In genomic region chr10:133035952-133036351, GRCh38 we compare ENCODE assay signal across 30 cellular contexts. TPM values are rescaled to one million over a fixed set of nuclear protein-coding genes. Genes with fewer than 3 reads are reported as not detected.
"Had no signal": no experiment of that assay in that cellular context is flagged by ENCODE, and none has a peak within 500 bp of the region (broad histone marks: within the 10 kb centered on the region; RNA-seq: fewer than 3 reads in every experiment).

No MANE protein-coding gene starts in this region.

- H3K36me3 ChIP-seq: stomach, suprapubic skin, thoracic aorta, thyroid gland, tibial artery, tibial nerve, transverse colon, upper lobe of left lung, upper lobe of right lung, uterus, vagina had no signal

- H3K36me3 Mint-ChIP-seq: stimulated activated effector memory CD8-positive, alpha-beta T cell treated with anti-CD3 and anti-CD28 coated beads, Interleukin-12 subunit alpha, Interleukin-12 subunit beta, amount 100 ng/mL, for 72 hours; stimulated activated memory B cell treated with anti-CD40 and anti-IgM and Interleukin-4, amounts not matched to agents 10 μg/mL and 1 μg/mL and 100 μg/mL, for 72 hours; stimulated activated naive B cell treated with anti-CD40 and anti-IgM and Interleukin-4, amounts not matched to agents 10 μg/mL and 1 μg/mL and 100 μg/mL, for 72 hours; type B pancreatic cell had no signal

- FAIRE-seq: urothelium cell line had no signal

- H3K4me3 ChIP-seq: stomach, suprapubic skin, testis, thoracic aorta, thyroid gland, tibial artery, tibial nerve, transverse colon, upper lobe of left lung, upper lobe of right lung, uterus, vagina had no signal

- H3K27ac Mint-ChIP-seq: stimulated activated effector memory CD8-positive, alpha-beta T cell treated with anti-CD3 and anti-CD28 coated beads, Interleukin-12 subunit alpha, Interleukin-12 subunit beta, amount 100 ng/mL, for 72 hours; stimulated activated memory B cell treated with anti-CD40 and anti-IgM and Interleukin-4, amounts not matched to agents 10 μg/mL and 1 μg/mL and 100 μg/mL, for 72 hours; stimulated activated naive B cell treated with anti-CD40 and anti-IgM and Interleukin-4, amounts not matched to agents 10 μg/mL and 1 μg/mL and 100 μg/mL, for 72 hours; stimulated activated naive CD8-positive, alpha-beta T cell treated with anti-CD3 and anti-CD28 coated beads, Interleukin-15, amount 100 ng/mL, for 72 hours; stimulated activated naive CD8-positive, alpha-beta T cell treated with anti-CD3 and anti-CD28 coated beads, Interleukin-15, Interleukin-2, amounts not matched to agents 100 ng/mL and 50 ng/mL, for 24 hours; type B pancreatic cell had no signal

- H3K27me3 Mint-ChIP-seq: stimulated activated naive CD8-positive, alpha-beta T cell treated with anti-CD3 and anti-CD28 coated beads, Interleukin-15, Interleukin-2, amounts not matched to agents 100 ng/mL and 50 ng/mL, for 24 hours had no signal

- ATAC-seq: stimulated activated effector memory CD8-positive, alpha-beta T cell treated with anti-CD3 and anti-CD28 coated beads, Interleukin-12 subunit alpha, Interleukin-12 subunit beta, amount 100 ng/mL, for 72 hours; stimulated activated memory B cell treated with anti-CD40 and anti-IgM and Interleukin-4, amounts not matched to agents 10 μg/mL and 1 μg/mL and 100 μg/mL, for 72 hours; stimulated activated naive B cell treated with anti-CD40 and anti-IgM and Interleukin-4, amounts not matched to agents 10 μg/mL and 1 μg/mL and 100 μg/mL, for 72 hours; stimulated activated naive CD8-positive, alpha-beta T cell treated with anti-CD3 and anti-CD28 coated beads, Interleukin-15, amount 100 ng/mL, for 72 hours; stimulated activated naive CD8-positive, alpha-beta T cell treated with anti-CD3 and anti-CD28 coated beads, Interleukin-15, Interleukin-2, amounts not matched to agents 100 U/mL and 50 U/mL, for 24 hours; upper lobe of right lung had no signal

- H3K27me3 ChIP-seq: testis, thyroid gland, uterus, vagina had no signal

- H3K9me3 ChIP-seq: stomach, suprapubic skin, testis, thoracic aorta, thyroid gland, tibial artery, tibial nerve, transverse colon, upper lobe of left lung, upper lobe of right lung, uterus, vagina had no signal

- H3K4me1 Mint-ChIP-seq: stimulated activated effector memory CD8-positive, alpha-beta T cell treated with anti-CD3 and anti-CD28 coated beads, Interleukin-12 subunit alpha, Interleukin-12 subunit beta, amount 100 ng/mL, for 72 hours; stimulated activated memory B cell treated with anti-CD40 and anti-IgM and Interleukin-4, amounts not matched to agents 10 μg/mL and 1 μg/mL and 100 μg/mL, for 72 hours; stimulated activated naive B cell treated with anti-CD40 and anti-IgM and Interleukin-4, amounts not matched to agents 10 μg/mL and 1 μg/mL and 100 μg/mL, for 72 hours; stimulated activated naive CD8-positive, alpha-beta T cell treated with anti-CD3 and anti-CD28 coated beads, Interleukin-15, amount 100 ng/mL, for 72 hours had no signal

- DNase-seq: stimulated activated CD4-positive, alpha-beta T cell treated with anti-CD3 and anti-CD28 coated beads, Interleukin-2, amount 100 ng/mL, for 48 hours; stimulated activated CD4-positive, alpha-beta T cell treated with anti-CD3 and anti-CD28 coated beads, Interleukin-4, amount 100 ng/mL, for 1 hour; stimulated activated CD4-positive, alpha-beta T cell treated with anti-CD3 and anti-CD28 coated beads, Interleukin-4, amount 100 ng/mL, for 24 hours; stimulated activated CD4-positive, alpha-beta T cell treated with anti-CD3 and anti-CD28 coated beads, Interleukin-4, amount 100 ng/mL, for 4 hours; stimulated activated CD8-positive, alpha-beta memory T cell treated with anti-CD3 and anti-CD28 coated beads, Interleukin-4, amount 100 ng/mL, for 48 hours; stimulated activated naive B cell treated with anti-CD40 and anti-IgM and Interleukin-4, amounts not matched to agents 10 μg/mL and 1 μg/mL and 100 μg/mL, for 72 hours; stimulated activated naive CD4-positive, alpha-beta T cell; stimulated activated naive CD4-positive, alpha-beta T cell treated with Interleukin-2 at 50 U/mL for 16 hours; stimulated activated naive CD8-positive, alpha-beta T cell treated with anti-CD3 and anti-CD28 coated beads, Interleukin-15, amount 100 ng/mL, for 72 hours; stimulated activated naive CD8-positive, alpha-beta T cell treated with anti-CD3 and anti-CD28 coated beads, Interleukin-15, Interleukin-2, amounts not matched to agents 100 U/mL and 50 U/mL, for 24 hours; stomach; substantia nigra; testis; thyroid gland; tibial artery; transverse colon; trophoblast cell; upper lobe of right lung; uterus had no signal

- H3K4me1 ChIP-seq: stomach, suprapubic skin, testis, thyroid gland, tibial artery, tibial nerve, transverse colon, upper lobe of left lung, upper lobe of right lung, uterus, vagina had no signal

- H3K4me3 Mint-ChIP-seq: stimulated activated effector memory CD8-positive, alpha-beta T cell treated with anti-CD3 and anti-CD28 coated beads, Interleukin-12 subunit alpha, Interleukin-12 subunit beta, amount 100 ng/mL, for 72 hours; stimulated activated memory B cell treated with anti-CD40 and anti-IgM and Interleukin-4, amounts not matched to agents 10 μg/mL and 1 μg/mL and 100 μg/mL, for 72 hours; stimulated activated naive B cell treated with anti-CD40 and anti-IgM and Interleukin-4, amounts not matched to agents 10 μg/mL and 1 μg/mL and 100 μg/mL, for 72 hours; stimulated activated naive CD8-positive, alpha-beta T cell treated with anti-CD3 and anti-CD28 coated beads, Interleukin-15, amount 100 ng/mL, for 72 hours; stimulated activated naive CD8-positive, alpha-beta T cell treated with anti-CD3 and anti-CD28 coated beads, Interleukin-15, Interleukin-2, amounts not matched to agents 100 ng/mL and 50 ng/mL, for 24 hours; type B pancreatic cell had no signal

- H3K9me3 Mint-ChIP-seq: stimulated activated effector memory CD8-positive, alpha-beta T cell treated with anti-CD3 and anti-CD28 coated beads, Interleukin-12 subunit alpha, Interleukin-12 subunit beta, amount 100 ng/mL, for 72 hours; stimulated activated memory B cell treated with anti-CD40 and anti-IgM and Interleukin-4, amounts not matched to agents 10 μg/mL and 1 μg/mL and 100 μg/mL, for 72 hours; stimulated activated naive CD8-positive, alpha-beta T cell treated with anti-CD3 and anti-CD28 coated beads, Interleukin-15, amount 100 ng/mL, for 72 hours; stimulated activated naive CD8-positive, alpha-beta T cell treated with anti-CD3 and anti-CD28 coated beads, Interleukin-15, Interleukin-2, amounts not matched to agents 100 ng/mL and 50 ng/mL, for 24 hours; type B pancreatic cell had no signal

- H3K27ac ChIP-seq: stomach, suprapubic skin, testis, thoracic aorta, thyroid gland, tibial artery, tibial nerve, transverse colon, upper lobe of left lung, upper lobe of right lung, uterus, vagina had no signal

RNA-seq across cellular contexts. Expression of gene ADGRA1, which starts 51.8 kb away (rescaled TPM):
- total RNA-seq: suprapubic skin, thoracic aorta, upper lobe of right lung, urinary bladder had no signal
- polyA plus RNA-seq: stomach had no signal
